In genomic region chr10:129958686-129959543, GRCh38 we compare ENCODE assay signal across 1 cellular context.
TF ChIP-seq lines count a peak whose summit lies in the region.

No MANE protein-coding gene starts in this region.

TF ChIP-seq in H1, 55 proteins besides CTCF, POLR2A, EP300 and RAD21 (continued from another document):
- TF ChIP-seq E2F6 (IDR thresholded peaks at IDR 0.05), result peak; percentile 94
- peak; percentile 80; the same call in 1 of the 2 replicates for TF ChIP-seq SUZ12 (IDR thresholded peaks at IDR 0.05; ENCODE audit: low read length)
- TF ChIP-seq CHD1 (IDR thresholded peaks at IDR 0.05; ENCODE audit: low read depth, low read length), result no peak
- no peak for TF ChIP-seq NANOG (IDR thresholded peaks at IDR 0.05; ENCODE audit: insufficient read depth, low read depth, low read length, poor library complexity, severe bottlenecking)
- no peak for TF ChIP-seq SAP30 (IDR thresholded peaks at IDR 0.05; ENCODE audit: insufficient read depth, insufficient replicate concordance, low read length)
- peak; percentile 71 for TF ChIP-seq MAX (IDR thresholded peaks at IDR 0.05)
- TF ChIP-seq ATF3 (IDR thresholded peaks at IDR 0.05; ENCODE audit: insufficient read depth, low read depth, low read length), result no peak
- TF ChIP-seq CEBPB (IDR thresholded peaks at IDR 0.05; ENCODE audit: low read depth, low read length), result no peak
TF ChIP-seq in H1: peak in this region for 8.
